1 cellular context compared by ENCODE assay signal in the genomic region with DNA sequence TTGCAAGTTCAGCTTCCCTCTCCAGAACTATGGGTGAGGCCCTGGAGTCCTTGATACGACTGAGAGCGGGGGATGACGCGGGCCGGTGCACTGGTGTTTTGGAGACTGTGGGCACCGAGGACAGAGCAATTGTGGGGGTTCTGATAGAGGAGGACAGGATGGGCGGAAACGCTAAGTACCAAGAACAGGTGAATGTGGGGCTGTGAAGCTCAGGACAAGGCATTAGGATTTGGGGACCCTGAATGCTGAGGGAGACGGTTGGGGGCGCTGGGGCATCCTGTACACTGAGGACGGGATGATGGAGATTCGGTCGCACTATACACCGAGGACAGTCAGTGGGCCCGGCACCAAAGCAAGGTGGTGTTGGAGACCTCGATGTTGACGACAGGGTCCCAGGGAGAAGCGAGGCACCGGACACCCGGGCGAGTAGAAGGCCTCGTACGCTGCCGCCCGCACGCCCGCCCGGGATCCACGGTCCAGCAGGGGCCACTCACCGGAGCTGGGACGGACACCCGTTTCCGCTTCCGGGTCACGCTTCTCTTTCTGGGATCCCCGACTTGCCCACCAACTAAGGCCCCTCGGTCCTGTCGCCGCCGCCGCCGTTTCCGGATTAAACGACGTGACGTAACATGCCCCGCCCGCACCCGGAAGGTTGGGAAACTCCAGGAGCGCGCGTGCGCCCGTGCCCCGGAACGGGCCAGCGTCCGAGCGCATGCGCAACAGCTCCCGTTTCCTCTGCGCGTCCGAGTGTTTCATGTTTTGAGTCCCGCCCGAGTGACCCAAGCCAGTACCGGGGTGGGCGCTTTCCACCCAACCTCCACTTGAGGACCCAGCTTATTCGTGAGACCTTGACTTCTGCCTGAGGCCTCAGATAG.
TF ChIP-seq lines count a peak whose summit lies in the region.

A gene (minus strand): TSS at position 612 of the 875 bp plus-strand sequence. CDS start 893 bp downstream, outside the sequence.

TF ChIP-seq in K562, 482 proteins besides CTCF, POLR2A, EP300 and RAD21 (continued from another document and continues in another):
- TF ChIP-seq, protein P1, sequence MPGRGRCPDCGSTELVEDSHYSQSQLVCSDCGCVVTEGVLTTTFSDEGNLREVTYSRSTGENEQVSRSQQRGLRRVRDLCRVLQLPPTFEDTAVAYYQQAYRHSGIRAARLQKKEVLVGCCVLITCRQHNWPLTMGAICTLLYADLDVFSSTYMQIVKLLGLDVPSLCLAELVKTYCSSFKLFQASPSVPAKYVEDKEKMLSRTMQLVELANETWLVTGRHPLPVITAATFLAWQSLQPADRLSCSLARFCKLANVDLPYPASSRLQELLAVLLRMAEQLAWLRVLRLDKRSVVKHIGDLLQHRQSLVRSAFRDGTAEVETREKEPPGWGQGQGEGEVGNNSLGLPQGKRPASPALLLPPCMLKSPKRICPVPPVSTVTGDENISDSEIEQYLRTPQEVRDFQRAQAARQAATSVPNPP (IDR thresholded peaks at IDR 0.05; ENCODE audit: borderline replicate concordance, insufficient read depth, insufficient read length) = no peak
- TF ChIP-seq ZNF134 (CRISPR knock-in tag; conservative IDR thresholded peaks at IDR 0.05) = 0 out of 2 replicates have a peak, but pooled peaks have one; percentile 6
- TF ChIP-seq ZNF785 (CRISPR knock-in tag; IDR thresholded peaks at IDR 0.05) = no peak
- peak; percentile 40; the same call in 1 of the 2 replicates for TF ChIP-seq TOE1 (IDR thresholded peaks at IDR 0.05; ENCODE audit: borderline replicate concordance)
- 0 out of 2 replicates have a peak, but pooled peaks have one; percentile 49 for TF ChIP-seq TOE1 (CRISPR knock-in tag; IDR thresholded peaks at IDR 0.05; ENCODE audit: borderline replicate concordance, low read depth)
- no peak for TF ChIP-seq TRIM28 (IDR thresholded peaks at IDR 0.05)
- TF ChIP-seq ZKSCAN1 (IDR thresholded peaks at IDR 0.05; ENCODE audit: low read depth, low read length) = 0 out of 2 replicates have a peak, but pooled peaks have one; percentile 9
- no peak for TF ChIP-seq U2AF1 (optimal IDR thresholded peaks at IDR 0.05; ENCODE audit: low read depth, low read length)
- TF ChIP-seq KAT8 (IDR thresholded peaks at IDR 0.05; ENCODE audit: low read depth) = no peak
- no peak for TF ChIP-seq MTA1 (IDR thresholded peaks at IDR 0.05; ENCODE audit: borderline replicate concordance)
- peak in 1 of 2 experiments; percentile 59; a peak in 1 of 4 replicates for TF ChIP-seq TBL1XR1 (IDR thresholded peaks at IDR 0.05; ENCODE audit: low read length in 2 of 2)
- no peak for TF ChIP-seq NELFE (IDR thresholded peaks at IDR 0.05; ENCODE audit: insufficient read depth, insufficient read length)
- TF ChIP-seq RBM22 (IDR thresholded peaks at IDR 0.05; ENCODE audit: low read depth, low read length, poor library complexity, severe bottlenecking) = peak; percentile 93
- peak; percentile 60 for TF ChIP-seq KLF1 (tag; IDR thresholded peaks at IDR 0.05)
- no peak for TF ChIP-seq EWSR1 (IDR thresholded peaks at IDR 0.05; ENCODE audit: borderline replicate concordance, low read depth, partially characterized antibody)
- TF ChIP-seq, protein P2, sequence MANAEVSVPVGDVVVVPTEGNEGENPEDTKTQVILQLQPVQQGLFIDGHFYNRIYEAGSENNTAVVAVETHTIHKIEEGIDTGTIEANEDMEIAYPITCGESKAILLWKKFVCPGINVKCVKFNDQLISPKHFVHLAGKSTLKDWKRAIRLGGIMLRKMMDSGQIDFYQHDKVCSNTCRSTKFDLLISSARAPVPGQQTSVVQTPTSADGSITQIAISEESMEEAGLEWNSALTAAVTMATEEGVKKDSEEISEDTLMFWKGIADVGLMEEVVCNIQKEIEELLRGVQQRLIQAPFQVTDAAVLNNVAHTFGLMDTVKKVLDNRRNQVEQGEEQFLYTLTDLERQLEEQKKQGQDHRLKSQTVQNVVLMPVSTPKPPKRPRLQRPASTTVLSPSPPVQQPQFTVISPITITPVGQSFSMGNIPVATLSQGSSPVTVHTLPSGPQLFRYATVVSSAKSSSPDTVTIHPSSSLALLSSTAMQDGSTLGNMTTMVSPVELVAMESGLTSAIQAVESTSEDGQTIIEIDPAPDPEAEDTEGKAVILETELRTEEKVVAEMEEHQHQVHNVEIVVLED (CRISPR knock-in tag; IDR thresholded peaks at IDR 0.05) = peak; percentile 76
- TF ChIP-seq CEBPG (CRISPR knock-in tag; IDR thresholded peaks at IDR 0.05) = peak; percentile 95
- TF ChIP-seq CEBPG (tag; conservative IDR thresholded peaks at IDR 0.05 in 1 of 2, IDR thresholded peaks at IDR 0.05 in 1 of 2) = peak; percentile 90 to 93
- TF ChIP-seq ZBTB8A (IDR thresholded peaks at IDR 0.05; ENCODE audit: partially characterized antibody) = no peak
- TF ChIP-seq ZBTB7A (IDR thresholded peaks at IDR 0.05; ENCODE audit: borderline replicate concordance, control insufficient read depth, low read depth, low read length) = peak; percentile 91; the same call in 1 of the 2 replicates
- TF ChIP-seq RBM25 (IDR thresholded peaks at IDR 0.05; ENCODE audit: low read depth, low read length, severe bottlenecking) = no peak
- TF ChIP-seq FOXA1 (IDR thresholded peaks at IDR 0.05; ENCODE audit: borderline replicate concordance) = no peak
- peak; percentile 95 for TF ChIP-seq CAMTA2 (CRISPR knock-in tag; conservative IDR thresholded peaks at IDR 0.05)
- no peak for TF ChIP-seq HDAC6 (IDR thresholded peaks at IDR 0.05; ENCODE audit: low read depth, low read length)
- TF ChIP-seq PCBP1 (IDR thresholded peaks at IDR 0.05; ENCODE audit: low read depth, low read length, poor library complexity, severe bottlenecking) = no peak
- TF ChIP-seq, protein P3, sequence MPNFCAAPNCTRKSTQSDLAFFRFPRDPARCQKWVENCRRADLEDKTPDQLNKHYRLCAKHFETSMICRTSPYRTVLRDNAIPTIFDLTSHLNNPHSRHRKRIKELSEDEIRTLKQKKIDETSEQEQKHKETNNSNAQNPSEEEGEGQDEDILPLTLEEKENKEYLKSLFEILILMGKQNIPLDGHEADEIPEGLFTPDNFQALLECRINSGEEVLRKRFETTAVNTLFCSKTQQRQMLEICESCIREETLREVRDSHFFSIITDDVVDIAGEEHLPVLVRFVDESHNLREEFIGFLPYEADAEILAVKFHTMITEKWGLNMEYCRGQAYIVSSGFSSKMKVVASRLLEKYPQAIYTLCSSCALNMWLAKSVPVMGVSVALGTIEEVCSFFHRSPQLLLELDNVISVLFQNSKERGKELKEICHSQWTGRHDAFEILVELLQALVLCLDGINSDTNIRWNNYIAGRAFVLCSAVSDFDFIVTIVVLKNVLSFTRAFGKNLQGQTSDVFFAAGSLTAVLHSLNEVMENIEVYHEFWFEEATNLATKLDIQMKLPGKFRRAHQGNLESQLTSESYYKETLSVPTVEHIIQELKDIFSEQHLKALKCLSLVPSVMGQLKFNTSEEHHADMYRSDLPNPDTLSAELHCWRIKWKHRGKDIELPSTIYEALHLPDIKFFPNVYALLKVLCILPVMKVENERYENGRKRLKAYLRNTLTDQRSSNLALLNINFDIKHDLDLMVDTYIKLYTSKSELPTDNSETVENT (CRISPR knock-in tag; IDR thresholded peaks at IDR 0.05) = no peak; the same call in 1 of the 2 replicates
- TF ChIP-seq ZNF41 (CRISPR knock-in tag; conservative IDR thresholded peaks at IDR 0.05) = no peak
- TF ChIP-seq ZNF75A (CRISPR knock-in tag; IDR thresholded peaks at IDR 0.05) = no peak
- peak; percentile 48 for TF ChIP-seq CHD1 (IDR thresholded peaks at IDR 0.05; ENCODE audit: low read length)
- TF ChIP-seq ZEB2 (IDR thresholded peaks at IDR 0.05) = no peak
- peak in 1 of 2 experiments; percentile 23; a peak in 2 of 4 replicates for TF ChIP-seq RCOR1 (IDR thresholded peaks at IDR 0.05; ENCODE audit: borderline replicate concordance in 1 of 2, low read depth in 2 of 2, low read length in 2 of 2)
- TF ChIP-seq FOS (IDR thresholded peaks at IDR 0.05; ENCODE audit: extremely low read depth, insufficient read length) = no peak
- TF ChIP-seq ESRRA (IDR thresholded peaks at IDR 0.05; ENCODE audit: borderline replicate concordance, low read depth) = peak; percentile 70
- peak; percentile 84 for TF ChIP-seq HCFC1 (IDR thresholded peaks at IDR 0.05; ENCODE audit: low read depth, low read length)
- peak; percentile 83 for TF ChIP-seq ZFPM2 (CRISPR knock-in tag; IDR thresholded peaks at IDR 0.05)
- TF ChIP-seq HLTF (IDR thresholded peaks at IDR 0.05) = peak; percentile 53; the same call in 1 of the 2 replicates
- no peak for TF ChIP-seq PHF21A (IDR thresholded peaks at IDR 0.05; ENCODE audit: borderline replicate concordance, low read depth)
- TF ChIP-seq, protein P4, sequence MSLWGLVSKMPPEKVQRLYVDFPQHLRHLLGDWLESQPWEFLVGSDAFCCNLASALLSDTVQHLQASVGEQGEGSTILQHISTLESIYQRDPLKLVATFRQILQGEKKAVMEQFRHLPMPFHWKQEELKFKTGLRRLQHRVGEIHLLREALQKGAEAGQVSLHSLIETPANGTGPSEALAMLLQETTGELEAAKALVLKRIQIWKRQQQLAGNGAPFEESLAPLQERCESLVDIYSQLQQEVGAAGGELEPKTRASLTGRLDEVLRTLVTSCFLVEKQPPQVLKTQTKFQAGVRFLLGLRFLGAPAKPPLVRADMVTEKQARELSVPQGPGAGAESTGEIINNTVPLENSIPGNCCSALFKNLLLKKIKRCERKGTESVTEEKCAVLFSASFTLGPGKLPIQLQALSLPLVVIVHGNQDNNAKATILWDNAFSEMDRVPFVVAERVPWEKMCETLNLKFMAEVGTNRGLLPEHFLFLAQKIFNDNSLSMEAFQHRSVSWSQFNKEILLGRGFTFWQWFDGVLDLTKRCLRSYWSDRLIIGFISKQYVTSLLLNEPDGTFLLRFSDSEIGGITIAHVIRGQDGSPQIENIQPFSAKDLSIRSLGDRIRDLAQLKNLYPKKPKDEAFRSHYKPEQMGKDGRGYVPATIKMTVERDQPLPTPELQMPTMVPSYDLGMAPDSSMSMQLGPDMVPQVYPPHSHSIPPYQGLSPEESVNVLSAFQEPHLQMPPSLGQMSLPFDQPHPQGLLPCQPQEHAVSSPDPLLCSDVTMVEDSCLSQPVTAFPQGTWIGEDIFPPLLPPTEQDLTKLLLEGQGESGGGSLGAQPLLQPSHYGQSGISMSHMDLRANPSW (CRISPR knock-in tag; IDR thresholded peaks at IDR 0.05) = no peak
- TF ChIP-seq TCFL5 (CRISPR knock-in tag; conservative IDR thresholded peaks at IDR 0.05) = no peak
- no peak for TF ChIP-seq SMARCE1 (IDR thresholded peaks at IDR 0.05)
- no peak for TF ChIP-seq BRF1 (IDR thresholded peaks at IDR 0.05; ENCODE audit: borderline replicate concordance, extremely low read depth, insufficient read length)
- TF ChIP-seq DDX20 (tag; IDR thresholded peaks at IDR 0.05; ENCODE audit: low read depth) = no peak
- TF ChIP-seq MCM2 (IDR thresholded peaks at IDR 0.05; ENCODE audit: low read depth) = no peak
- TF ChIP-seq TEAD4 (IDR thresholded peaks at IDR 0.05; ENCODE audit: low read length) = no peak
- no peak for TF ChIP-seq TEAD4 (CRISPR knock-in tag; IDR thresholded peaks at IDR 0.05; ENCODE audit: borderline replicate concordance)
- TF ChIP-seq, protein P5, sequence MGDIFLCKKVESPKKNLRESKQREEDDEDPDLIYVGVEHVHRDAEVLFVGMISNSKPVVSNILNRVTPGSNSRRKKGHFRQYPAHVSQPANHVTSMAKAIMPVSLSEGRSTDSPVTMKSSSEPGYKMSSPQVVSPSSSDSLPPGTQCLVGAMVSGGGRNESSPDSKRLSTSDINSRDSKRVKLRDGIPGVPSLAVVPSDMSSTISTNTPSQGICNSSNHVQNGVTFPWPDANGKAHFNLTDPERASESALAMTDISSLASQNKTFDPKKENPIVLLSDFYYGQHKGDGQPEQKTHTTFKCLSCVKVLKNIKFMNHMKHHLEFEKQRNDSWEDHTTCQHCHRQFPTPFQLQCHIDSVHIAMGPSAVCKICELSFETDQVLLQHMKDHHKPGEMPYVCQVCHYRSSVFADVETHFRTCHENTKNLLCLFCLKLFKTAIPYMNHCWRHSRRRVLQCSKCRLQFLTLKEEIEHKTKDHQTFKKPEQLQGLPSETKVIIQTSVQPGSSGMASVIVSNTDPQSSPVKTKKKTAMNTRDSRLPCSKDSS (IDR thresholded peaks at IDR 0.05; ENCODE audit: low read depth, partially characterized antibody) = no peak
- TF ChIP-seq ZNF778 (CRISPR knock-in tag; IDR thresholded peaks at IDR 0.05) = no peak
- no peak for TF ChIP-seq KAT2B (IDR thresholded peaks at IDR 0.05; ENCODE audit: low read depth, low read length)
- TF ChIP-seq, protein P6, sequence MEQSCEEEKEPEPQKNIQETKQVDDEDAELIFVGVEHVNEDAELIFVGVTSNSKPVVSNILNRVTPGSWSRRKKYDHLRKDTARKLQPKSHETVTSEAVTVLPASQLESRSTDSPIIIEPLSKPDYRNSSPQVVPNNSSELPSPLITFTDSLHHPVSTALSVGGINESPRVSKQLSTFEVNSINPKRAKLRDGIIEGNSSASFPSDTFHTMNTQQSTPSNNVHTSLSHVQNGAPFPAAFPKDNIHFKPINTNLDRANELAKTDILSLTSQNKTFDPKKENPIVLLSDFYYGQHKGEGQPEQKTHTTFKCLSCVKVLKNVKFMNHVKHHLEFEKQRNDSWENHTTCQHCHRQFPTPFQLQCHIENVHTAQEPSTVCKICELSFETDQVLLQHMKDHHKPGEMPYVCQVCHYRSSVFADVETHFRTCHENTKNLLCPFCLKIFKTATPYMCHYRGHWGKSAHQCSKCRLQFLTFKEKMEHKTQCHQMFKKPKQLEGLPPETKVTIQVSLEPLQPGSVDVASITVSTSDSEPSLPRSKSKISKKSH (CRISPR knock-in tag; IDR thresholded peaks at IDR 0.05) = no peak
- TF ChIP-seq, protein P7, sequence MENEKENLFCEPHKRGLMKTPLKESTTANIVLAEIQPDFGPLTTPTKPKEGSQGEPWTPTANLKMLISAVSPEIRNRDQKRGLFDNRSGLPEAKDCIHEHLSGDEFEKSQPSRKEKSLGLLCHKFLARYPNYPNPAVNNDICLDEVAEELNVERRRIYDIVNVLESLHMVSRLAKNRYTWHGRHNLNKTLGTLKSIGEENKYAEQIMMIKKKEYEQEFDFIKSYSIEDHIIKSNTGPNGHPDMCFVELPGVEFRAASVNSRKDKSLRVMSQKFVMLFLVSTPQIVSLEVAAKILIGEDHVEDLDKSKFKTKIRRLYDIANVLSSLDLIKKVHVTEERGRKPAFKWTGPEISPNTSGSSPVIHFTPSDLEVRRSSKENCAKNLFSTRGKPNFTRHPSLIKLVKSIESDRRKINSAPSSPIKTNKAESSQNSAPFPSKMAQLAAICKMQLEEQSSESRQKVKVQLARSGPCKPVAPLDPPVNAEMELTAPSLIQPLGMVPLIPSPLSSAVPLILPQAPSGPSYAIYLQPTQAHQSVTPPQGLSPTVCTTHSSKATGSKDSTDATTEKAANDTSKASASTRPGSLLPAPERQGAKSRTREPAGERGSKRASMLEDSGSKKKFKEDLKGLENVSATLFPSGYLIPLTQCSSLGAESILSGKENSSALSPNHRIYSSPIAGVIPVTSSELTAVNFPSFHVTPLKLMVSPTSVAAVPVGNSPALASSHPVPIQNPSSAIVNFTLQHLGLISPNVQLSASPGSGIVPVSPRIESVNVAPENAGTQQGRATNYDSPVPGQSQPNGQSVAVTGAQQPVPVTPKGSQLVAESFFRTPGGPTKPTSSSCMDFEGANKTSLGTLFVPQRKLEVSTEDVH (IDR thresholded peaks at IDR 0.05; ENCODE audit: low read depth, partially characterized antibody) = peak; percentile 93
- no peak for TF ChIP-seq SREBF2 (CRISPR knock-in tag; IDR thresholded peaks at IDR 0.05)
- peak; percentile 46; the same call in 1 of the 2 replicates for TF ChIP-seq JUN (IDR thresholded peaks at IDR 0.05; ENCODE audit: borderline replicate concordance, low read depth, low read length)
- no peak for TF ChIP-seq JUN (CRISPR knock-in tag; IDR thresholded peaks at IDR 0.05; ENCODE audit: borderline replicate concordance)
